Comparison of ENCODE assay signal across 11 cellular contexts in the genomic region with DNA sequence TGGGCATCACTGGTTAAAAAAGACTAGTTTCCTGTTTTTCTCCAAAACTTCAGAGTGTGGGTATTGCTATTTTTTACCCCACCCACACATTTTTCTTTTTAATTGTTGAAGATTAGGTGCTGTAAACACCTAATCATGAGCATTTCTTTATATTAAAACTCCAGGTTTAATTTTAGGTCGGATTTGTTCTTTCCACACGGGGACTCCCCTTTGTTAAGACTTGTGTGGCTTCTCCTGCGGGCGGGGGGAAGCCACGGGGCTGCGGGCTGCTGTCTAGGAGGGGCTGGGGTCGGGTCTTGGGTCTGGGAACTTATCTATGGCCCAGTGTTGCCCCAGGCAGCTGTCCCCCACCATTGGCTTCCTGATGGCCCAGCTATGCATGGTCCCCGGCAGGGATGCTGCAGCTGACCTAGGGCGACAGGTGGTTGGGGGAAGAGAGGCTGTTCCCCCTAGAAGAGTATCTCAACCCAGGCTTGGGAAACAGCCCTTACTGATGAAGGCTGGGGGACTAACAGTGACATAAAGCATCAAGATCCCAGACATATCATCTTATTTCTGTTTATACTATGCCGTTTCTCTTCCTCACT.
DNase-seq lines count a peak whose midpoint lies in the region; ATAC-seq and TF ChIP-seq lines count a peak whose summit lies in the region.
"Had no signal": no experiment of that assay in that cellular context is flagged by ENCODE, and none has a peak within 500 bp of the region (broad histone marks: within the 10 kb centered on the region; RNA-seq: fewer than 3 reads in every experiment).

No MANE protein-coding gene starts in this region.

- TF ChIP-seq CTCF in SU-DHL-6 (IDR thresholded peaks at IDR 0.05; ENCODE audit: insufficient read depth, low read length, poor library complexity, severe bottlenecking), result no peak
- no peak for TF ChIP-seq CTCF in esophagus muscularis mucosa (IDR thresholded peaks at IDR 0.05)
- no peak for TF ChIP-seq CTCF in H9 (conservative IDR thresholded peaks at IDR 0.05)
- no peak for TF ChIP-seq CTCF in GM20000 (IDR thresholded peaks at IDR 0.05; ENCODE audit: extremely low read depth, missing control alignments)

- H2BK5ac ChIP-seq in H9 (ENCODE audit: insufficient read length, low read length), result no peak overlapping the region

- no peak overlapping the region for H4K5ac ChIP-seq in H9 (ENCODE audit: insufficient read length, low read depth, low read length)

- 67% methylated on average over 10 of the region's 10 CpGs for WGBS in esophagus muscularis mucosa
- WGBS in H9 (ENCODE audit: extremely low coverage, insufficient read length, low lambda C conversion rate), result no CpG with 5 or more reads among the region's 10 CpGs

- H3K79me1 ChIP-seq in H9 (ENCODE audit: insufficient read depth, low read depth, low read length, poor library complexity, severe bottlenecking), result no peaks in the 10 kb centered on the region

- H3K4me1 ChIP-seq in esophagus muscularis mucosa, result peaks cover 0 to 50% (median 32%) of the 10 kb centered on the region in 4 donors
- peaks cover 8% of the 10 kb centered on the region for H3K4me1 ChIP-seq in H9 (ENCODE audit: insufficient read depth, low read length)

- no peaks in the 10 kb centered on the region for H3K36me3 ChIP-seq in SU-DHL-6 (ENCODE audit: low read length)
- no peaks in the 10 kb centered on the region for H3K36me3 ChIP-seq in esophagus muscularis mucosa
- H3K36me3 ChIP-seq: esophagus squamous epithelium had no signal

- peak overlapping the region; percentile 34 for H3K4me3 ChIP-seq in SU-DHL-6 (ENCODE audit: insufficient read depth, low read length, poor library complexity, severe bottlenecking)
- no peak overlapping the region for H3K4me3 ChIP-seq in esophagus muscularis mucosa

- H3K9me2 ChIP-seq in SU-DHL-6 (replicated peaks; ENCODE audit: insufficient read depth, low read length), result no peaks in the 10 kb centered on the region

- H3T11ph ChIP-seq in H9 (ENCODE audit: low read length), result no peak overlapping the region

- H3K23me2 ChIP-seq in H9 (ENCODE audit: insufficient read length, low read depth, low read length, poor library complexity, severe bottlenecking), result no peaks in the 10 kb centered on the region

- H3K9me3 Mint-ChIP-seq in naive B cell (peaks cover 0 to 5% (median 0%) of the 10 kb centered on the region in 7 donors), H9 (peaks cover 0 to 3% of the 10 kb centered on the region in 2 experiments; a peak in 2 of 5 replicates)

- no peak overlapping the region for H2AK5ac ChIP-seq in H9 (ENCODE audit: insufficient read length, low read length)

- H3K36me3 Mint-ChIP-seq in naive B cell (peaks cover 0 to 10% of the 10 kb centered on the region in 2 donors), H9 (ENCODE audit: insufficient read depth in 1 of 3, low read depth in 3 of 3) (peaks cover 3 to 10% (median 8%) of the 10 kb centered on the region in 3 experiments; a peak in 5 of 7 replicates)

- H3F3A ChIP-seq in SU-DHL-6 (ENCODE audit: insufficient read depth), result peaks cover 27% of the 10 kb centered on the region

- no peak overlapping the region for H2BK20ac ChIP-seq in H9 (ENCODE audit: low read depth, low read length, poor library complexity, severe bottlenecking)

- H3K18ac ChIP-seq in H9 (ENCODE audit: insufficient read length, low read depth, low read length), result no peak overlapping the region

- H3K27me3 Mint-ChIP-seq in naive B cell, result no peaks in the 10 kb centered on the region
- no peaks in the 10 kb centered on the region for H3K27me3 Mint-ChIP-seq in H9 (ENCODE audit: low read depth)

- no peak overlapping the region for H2BK120ac ChIP-seq in H9 (ENCODE audit: low read depth, low read length, poor library complexity, severe bottlenecking)

- TF ChIP-seq POLR2A in esophagus muscularis mucosa (IDR thresholded peaks at IDR 0.05; ENCODE audit: low read depth), result no peak

- no peak overlapping the region for H3K56ac ChIP-seq in H9 (ENCODE audit: insufficient read length, low read depth, low read length)

- H3K79me2 ChIP-seq in SU-DHL-6 (ENCODE audit: insufficient read depth, low read length) (no peaks in the 10 kb centered on the region), H9 (ENCODE audit: insufficient read depth, low read length) (no peaks in the 10 kb centered on the region)

- H4K20me1 ChIP-seq in SU-DHL-6 (ENCODE audit: low read depth, low read length) (no peaks in the 10 kb centered on the region), H9 (ENCODE audit: control insufficient read depth, insufficient read depth, insufficient read length) (no peaks in the 10 kb centered on the region)

- peak overlapping the region; percentile 68 to 94 (median 88) for H3K4me3 Mint-ChIP-seq in naive B cell
- H3K4me3 Mint-ChIP-seq in H9, result no peak overlapping the region

- H4K91ac ChIP-seq in H9 (ENCODE audit: insufficient read length, low read depth, low read length), result no peak overlapping the region

- H3K27me3 ChIP-seq in SU-DHL-6 (ENCODE audit: low read length) (no peaks in the 10 kb centered on the region), esophagus muscularis mucosa (no peaks in the 10 kb centered on the region), H9 (ENCODE audit: insufficient read depth, low read length) (no peaks in the 10 kb centered on the region)
- H3K27me3 ChIP-seq: esophagus squamous epithelium had no signal

- no peak overlapping the region for H3K23ac ChIP-seq in H9 (ENCODE audit: insufficient read length, low read depth, low read length)

- intact Hi-C loops in esophagus muscularis mucosa (cut with DNase I), result no loop called here

- H3K27ac Mint-ChIP-seq in naive B cell (peak overlapping the region; percentile 94 to 98 (median 96)), H9 (no peak overlapping the region)

- TF ChIP-seq EP300 in esophagus muscularis mucosa (IDR thresholded peaks at IDR 0.05), result no peak

- DNase-seq in naive B cell (peak; percentile 54), esophagus muscularis mucosa (ENCODE audit: extremely low spot score) (no peak), H9 (no peak), NCI-H526 (lab: John Stamatoyannopoulos, UW) (no peak), GM20000 (ENCODE audit: low spot score) (no peak)
- DNase-seq: esophagus squamous epithelium; GDM1; stimulated activated CD4-positive, alpha-beta T cell treated with anti-CD3 and anti-CD28 coated beads, Interleukin-4, amount 100 ng/mL, for 24 hours had no signal

- peak overlapping the region; percentile 37 for H3K9ac ChIP-seq in SU-DHL-6 (ENCODE audit: low read length)
- no peak overlapping the region for H3K9ac ChIP-seq in H9 (ENCODE audit: extremely low read depth, insufficient read length, low read length)

- no peak overlapping the region for H2BK12ac ChIP-seq in H9 (ENCODE audit: insufficient read length, low read depth, low read length)

- no peak overlapping the region for H4K8ac ChIP-seq in H9 (replicated peaks; ENCODE audit: insufficient read length, low read depth, low read length)

- ATAC-seq in GM18498 (IDR thresholded peaks at IDR 0.05; ENCODE audit: unreplicated experiment) (peak; percentile 32), HG02571 (IDR thresholded peaks at IDR 0.05; ENCODE audit: unreplicated experiment) (peak; percentile 23), naive B cell (ENCODE audit: low read depth in 2 of 2) (peak; percentile 27 to 29)

- H3K9me3 ChIP-seq in SU-DHL-6 (ENCODE audit: insufficient read depth, low read length) (no peaks in the 10 kb centered on the region), esophagus muscularis mucosa (no peaks in the 10 kb centered on the region), H9 (ENCODE audit: control insufficient read depth, low read depth, low read length) (no peaks in the 10 kb centered on the region)
- H3K9me3 ChIP-seq: esophagus squamous epithelium had no signal

- H2BK15ac ChIP-seq in H9 (ENCODE audit: low read depth, low read length), result no peak overlapping the region

- no peak overlapping the region for H3K4ac ChIP-seq in H9 (ENCODE audit: low read depth, low read length)

- H2AFZ ChIP-seq in SU-DHL-6 (ENCODE audit: low read depth, low read length, severe bottlenecking), result no peak overlapping the region
- no peak overlapping the region for H2AFZ ChIP-seq in H9 (ENCODE audit: low read length)

- H3K4me1 Mint-ChIP-seq in naive B cell (peaks cover 64 to 82% (median 81%) of the 10 kb centered on the region in 3 donors), H9 (peaks cover 39 to 42% of the 10 kb centered on the region in 2 experiments)

- H3K4me2 ChIP-seq in SU-DHL-6 (ENCODE audit: low read depth, low read length, poor library complexity, severe bottlenecking) (peak overlapping the region; percentile 79), H9 (ENCODE audit: insufficient read depth, insufficient read length, low read length) (no peak overlapping the region)

- H3K27ac ChIP-seq in SU-DHL-6 (ENCODE audit: low read depth, low read length) (peak overlapping the region; percentile 89), esophagus muscularis mucosa (replicated peaks in 1 of 4) (no peak overlapping the region), H9 (ENCODE audit: insufficient read length, low read depth, low read length) (no peak overlapping the region)

- no peak overlapping the region for H3K14ac ChIP-seq in H9 (ENCODE audit: insufficient read depth, low read length)

Comparison
In these comparisons a context has a peak if more than half of its experiments do, and no peak if none do; other contexts are left out.
1. H3K27ac Mint-ChIP-seq: peak in naive B cell (6 of 6); none in H9 (0 of 3).
2. H3K4me3 Mint-ChIP-seq: peak in naive B cell (8 of 8); none in H9 (0 of 2).
3. Peak in every context shown above with its lines, with median percentiles within 50 percentile points of each other: ATAC-seq.